Comparison of ENCODE assay signal across 13 cellular contexts in genomic region chr22:35335936-35336781, GRCh38. TPM values are rescaled to one million over a fixed set of nuclear protein-coding genes. Genes with fewer than 3 reads are reported as not detected.
DNase-seq lines count a peak whose midpoint lies in the region; ATAC-seq and TF ChIP-seq lines count a peak whose summit lies in the region.
"Had no signal": no experiment of that assay in that cellular context is flagged by ENCODE, and none has a peak within 500 bp of the region (broad histone marks: within the 10 kb centered on the region; RNA-seq: fewer than 3 reads in every experiment).

No MANE protein-coding gene starts in this region.

- WGBS in heart right ventricle, 2 donors, result 60% methylated on average over 12 of the region's 12 CpGs

- peak overlapping the region; percentile 72 for H3K27ac Mint-ChIP-seq in activated CD4-positive, alpha-beta memory T cell treated with anti-CD3 and anti-CD28 coated beads, Interleukin-2, amount 10 ng/mL, durations not matched to agents 7 days and 5 days
- H3K27ac Mint-ChIP-seq in activated CD4-positive, alpha-beta memory T cell treated with anti-CD3 and anti-CD28 coated beads for 36 hours, result no peak overlapping the region
- H3K27ac Mint-ChIP-seq in T-helper 17 cell, result peak overlapping the region; percentile 56
- peak overlapping the region; percentile 24 for H3K27ac Mint-ChIP-seq in stimulated activated memory B cell treated with anti-CD40 and anti-IgM and Interleukin-4, amounts not matched to agents 10 μg/mL and 1 μg/mL and 100 μg/mL, for 72 hours

- CTCF ChIA-PET in activated CD4-positive, alpha-beta memory T cell treated with anti-CD3 and anti-CD28 coated beads, Interleukin-2, amount 10 ng/mL, durations not matched to agents 7 days and 5 days (lab: Charles Lee), result interaction anchor here (0.6 kb wide), 1 partner anchor 140 kb away, joined by 3 read pairs; no protein-coding TSS in a partner anchor
- CTCF ChIA-PET in activated CD4-positive, alpha-beta memory T cell treated with anti-CD3 and anti-CD28 coated beads for 36 hours (lab: Charles Lee), result interaction anchor here (0.8 to 1.1 kb wide), 2 partner anchors 26 to 61 kb away, joined by 3 to 5 read pairs; no protein-coding TSS in a partner anchor

- no peak overlapping the region for H3K4me3 ChIP-seq in heart right ventricle
- H3K4me3 ChIP-seq: hepatocyte, lung had no signal

- intact Hi-C loops in activated CD4-positive, alpha-beta memory T cell treated with anti-CD3 and anti-CD28 coated beads for 36 hours (cut with micrococcal nuclease), result no loop called here
- intact Hi-C loops in heart right ventricle (cut with DNase I), result no loop called here

- H3K4me1 Mint-ChIP-seq in activated CD4-positive, alpha-beta memory T cell treated with anti-CD3 and anti-CD28 coated beads, Interleukin-2, amount 10 ng/mL, durations not matched to agents 7 days and 5 days, result peaks cover 35% of the 10 kb centered on the region
- H3K4me1 Mint-ChIP-seq in activated CD4-positive, alpha-beta memory T cell treated with anti-CD3 and anti-CD28 coated beads for 36 hours (ENCODE audit: low read depth), result peaks cover 30% of the 10 kb centered on the region
- H3K4me1 Mint-ChIP-seq in T-helper 17 cell, result peaks cover 23% of the 10 kb centered on the region
- H3K4me1 Mint-ChIP-seq in stimulated activated memory B cell treated with anti-CD40 and anti-IgM and Interleukin-4, amounts not matched to agents 10 μg/mL and 1 μg/mL and 100 μg/mL, for 72 hours, result peaks cover 40% of the 10 kb centered on the region
- H3K4me1 Mint-ChIP-seq: neural crest cell had no signal

- H3K4me3 Mint-ChIP-seq in activated CD4-positive, alpha-beta memory T cell treated with anti-CD3 and anti-CD28 coated beads, Interleukin-2, amount 10 ng/mL, durations not matched to agents 7 days and 5 days, result no peak overlapping the region
- H3K4me3 Mint-ChIP-seq in activated CD4-positive, alpha-beta memory T cell treated with anti-CD3 and anti-CD28 coated beads for 36 hours, result no peak overlapping the region
- H3K4me3 Mint-ChIP-seq in T-helper 17 cell, result no peak overlapping the region
- H3K4me3 Mint-ChIP-seq in stimulated activated memory B cell treated with anti-CD40 and anti-IgM and Interleukin-4, amounts not matched to agents 10 μg/mL and 1 μg/mL and 100 μg/mL, for 72 hours, result no peak overlapping the region
- H3K4me3 Mint-ChIP-seq: neural crest cell had no signal

- DNase-seq in activated CD4-positive, alpha-beta memory T cell treated with anti-CD3 and anti-CD28 coated beads, Interleukin-2, amount 10 ng/mL, durations not matched to agents 7 days and 5 days, result peak; percentile 40
- no peak for DNase-seq in activated CD4-positive, alpha-beta memory T cell treated with anti-CD3 and anti-CD28 coated beads for 36 hours
- DNase-seq in T-helper 17 cell (no peak), heart right ventricle (peak; percentile 40 to 70), NCI-H2081 (lab: John Stamatoyannopoulos, UW) (no peak), RKO (ENCODE audit: low spot score) (no peak), NCI-H524 treated with DMSO at 0.1 percent for 48 hours (lab: John Stamatoyannopoulos, UW) (no peak)
- DNase-seq: activated CD4-positive, alpha-beta T cell treated with anti-CD3 and anti-CD28 coated beads, Interleukin-2, amount 50 U/mL, for 48 hours; NCI-H1092 had no signal

- peak overlapping the region in 6 of 10 donors; percentile 10 to 56 (median 46) for H3K27ac ChIP-seq in heart right ventricle
- H3K27ac ChIP-seq: hepatocyte had no signal

- no peak for TF ChIP-seq CTCF in heart right ventricle (IDR thresholded peaks at IDR 0.05)

- POLR2A ChIA-PET in activated CD4-positive, alpha-beta memory T cell treated with anti-CD3 and anti-CD28 coated beads, Interleukin-2, amount 10 ng/mL, durations not matched to agents 7 days and 5 days (lab: Charles Lee), result interaction anchor here (1.1 to 1.5 kb wide), 5 partner anchors 14 to 312 kb away, joined by 3 to 7 read pairs (median 3); partner anchors contain the start of genes APOL6 and TOM1
- POLR2A ChIA-PET in activated CD4-positive, alpha-beta memory T cell treated with anti-CD3 and anti-CD28 coated beads for 36 hours (lab: Charles Lee), result no interaction called here

- peaks cover 28% of the 10 kb centered on the region for H3K36me3 Mint-ChIP-seq in activated CD4-positive, alpha-beta memory T cell treated with anti-CD3 and anti-CD28 coated beads, Interleukin-2, amount 10 ng/mL, durations not matched to agents 7 days and 5 days (ENCODE audit: low read depth)
- H3K36me3 Mint-ChIP-seq in activated CD4-positive, alpha-beta memory T cell treated with anti-CD3 and anti-CD28 coated beads for 36 hours, result peaks cover 13% of the 10 kb centered on the region
- H3K36me3 Mint-ChIP-seq in T-helper 17 cell (ENCODE audit: low read depth), result peaks cover 8% of the 10 kb centered on the region
- H3K36me3 Mint-ChIP-seq in stimulated activated memory B cell treated with anti-CD40 and anti-IgM and Interleukin-4, amounts not matched to agents 10 μg/mL and 1 μg/mL and 100 μg/mL, for 72 hours, result peaks cover 79% of the 10 kb centered on the region

- H3K4me1 ChIP-seq in heart right ventricle, result peaks cover 0 to 40% (median 28%) of the 10 kb centered on the region in 9 donors

- peaks cover 0 to 100% (median 65%) of the 10 kb centered on the region in 9 donors for H3K36me3 ChIP-seq in heart right ventricle

- H3K27me3 Mint-ChIP-seq in activated CD4-positive, alpha-beta memory T cell treated with anti-CD3 and anti-CD28 coated beads, Interleukin-2, amount 10 ng/mL, durations not matched to agents 7 days and 5 days, result no peaks in the 10 kb centered on the region
- H3K27me3 Mint-ChIP-seq in activated CD4-positive, alpha-beta memory T cell treated with anti-CD3 and anti-CD28 coated beads for 36 hours, result no peaks in the 10 kb centered on the region
- no peaks in the 10 kb centered on the region for H3K27me3 Mint-ChIP-seq in T-helper 17 cell
- H3K27me3 Mint-ChIP-seq in stimulated activated memory B cell treated with anti-CD40 and anti-IgM and Interleukin-4, amounts not matched to agents 10 μg/mL and 1 μg/mL and 100 μg/mL, for 72 hours, result no peaks in the 10 kb centered on the region

- no peaks in the 10 kb centered on the region for H3K27me3 ChIP-seq in heart right ventricle
- H3K27me3 ChIP-seq: hepatocyte had no signal

- H3K9me3 Mint-ChIP-seq in activated CD4-positive, alpha-beta memory T cell treated with anti-CD3 and anti-CD28 coated beads, Interleukin-2, amount 10 ng/mL, durations not matched to agents 7 days and 5 days, result no peaks in the 10 kb centered on the region
- H3K9me3 Mint-ChIP-seq in activated CD4-positive, alpha-beta memory T cell treated with anti-CD3 and anti-CD28 coated beads for 36 hours, result no peaks in the 10 kb centered on the region
- no peaks in the 10 kb centered on the region for H3K9me3 Mint-ChIP-seq in stimulated activated memory B cell treated with anti-CD40 and anti-IgM and Interleukin-4, amounts not matched to agents 10 μg/mL and 1 μg/mL and 100 μg/mL, for 72 hours
- H3K9me3 Mint-ChIP-seq: neural crest cell had no signal

- peak; percentile 42 for ATAC-seq in T-helper 17 cell
- ATAC-seq in heart right ventricle, result peak; percentile 50 to 80 (median 70)
- no peak for ATAC-seq in stimulated activated memory B cell treated with anti-CD40 and anti-IgM and Interleukin-4, amounts not matched to agents 10 μg/mL and 1 μg/mL and 100 μg/mL, for 72 hours

- H3K9me3 ChIP-seq in T-helper 17 cell (ENCODE audit: control insufficient read depth, low read length, poor library complexity, severe bottlenecking) (no peaks in the 10 kb centered on the region), heart right ventricle (no peaks in the 10 kb centered on the region)

RNA-seq across cellular contexts. Expression of gene TOM1, which starts 36.5 kb away (rescaled TPM):
- 10 to 100 TPM; 37.3 to 41.4 TPM for total RNA-seq in activated CD4-positive, alpha-beta memory T cell treated with anti-CD3 and anti-CD28 coated beads, Interleukin-2, amount 10 ng/mL, durations not matched to agents 7 days and 5 days
- 10 to 100 TPM; 29.8 to 31.1 TPM for total RNA-seq in activated CD4-positive, alpha-beta memory T cell treated with anti-CD3 and anti-CD28 coated beads for 36 hours
- total RNA-seq in T-helper 17 cell (100 to 1,000 TPM; 166 to 178 TPM), heart right ventricle (10 to 100 TPM; 51.1 to 72.5 (median 62.6) TPM)
- 10 to 100 TPM; 55.0 to 64.6 TPM for polyA plus RNA-seq in heart right ventricle

RNA-seq across cellular contexts. Expression of gene HMOX1, which starts 44.7 kb away (rescaled TPM):
- total RNA-seq in activated CD4-positive, alpha-beta memory T cell treated with anti-CD3 and anti-CD28 coated beads, Interleukin-2, amount 10 ng/mL, durations not matched to agents 7 days and 5 days, result 1 to 10 TPM; 2.4 to 2.9 TPM
- 1 to 10 TPM; 2.7 to 2.8 TPM for total RNA-seq in activated CD4-positive, alpha-beta memory T cell treated with anti-CD3 and anti-CD28 coated beads for 36 hours
- total RNA-seq in T-helper 17 cell, result 1 to 10 TPM; 1.1 to 3.0 TPM
- total RNA-seq in heart right ventricle, result 10 to 100 TPM in 1 of 10 donors, 1 to 10 TPM in 9; 1.6 to 68.0 (median 4.3) TPM
- 1 to 10 TPM; 3.5 to 4.9 TPM for polyA plus RNA-seq in heart right ventricle

Comparison
In these comparisons a context has a peak if more than half of its experiments do, and no peak if none do; other contexts are left out.
1. DNase-seq: peak in activated CD4-positive, alpha-beta memory T cell treated with anti-CD3 and anti-CD28 coated beads, Interleukin-2, amount 10 ng/mL, durations not matched to agents 7 days and 5 days (single experiment) and heart right ventricle (2 of 2); none in activated CD4-positive, alpha-beta memory T cell treated with anti-CD3 and anti-CD28 coated beads for 36 hours (single experiment), T-helper 17 cell (0 of 3), NCI-H2081 (0 of 2), RKO (single experiment) and NCI-H524 treated with DMSO at 0.1 percent for 48 hours (single experiment).